Comparison of ENCODE assay signal across 29 cellular contexts in genomic region chr7:111863269-111863668, GRCh38.
"Had no signal": no experiment of that assay in that cellular context is flagged by ENCODE, and none has a peak within 500 bp of the region (broad histone marks: within the 10 kb centered on the region; RNA-seq: fewer than 3 reads in every experiment).

No MANE protein-coding gene starts in this region.

- H3K9me3 Mint-ChIP-seq: activated CD4-positive, alpha-beta memory T cell treated with anti-CD3 and anti-CD28 coated beads for 36 hours; activated CD4-positive, alpha-beta T cell treated with anti-CD3 and anti-CD28 coated beads, Interleukin-2, amount 10 ng/mL, durations not matched to agents 24 days and 14 days; activated T-helper 1 cell treated with anti-CD3 and anti-CD28 coated beads, Interleukin-12 subunit alpha, Interleukin-12 subunit beta, Interleukin-2, Interleukin-4 antibody, amounts not matched to agents 30 ng/mL and 10 ng/mL and 1 ng/mL, durations not matched to agents 14 hours and 24 hours and 36 hours had no signal

- ATAC-seq: activated CD4-positive, alpha-beta T cell treated with anti-CD3 and anti-CD28 coated beads for 36 hours; activated CD8-positive, alpha-beta memory T cell treated with anti-CD3 and anti-CD28 coated beads, Interleukin-2, amount 10 ng/mL, durations not matched to agents 7 days and 5 days; activated CD8-positive, alpha-beta T cell treated with anti-CD3 and anti-CD28 coated beads, Interleukin-2, amount 10 ng/mL, durations not matched to agents 7 days and 5 days; body of pancreas; effector memory CD8-positive, alpha-beta T cell; gastroesophageal sphincter had no signal

- H3K4me1 ChIP-seq: body of pancreas had no signal

- H3K27me3 Mint-ChIP-seq: activated CD4-positive, alpha-beta T cell treated with anti-CD3 and anti-CD28 coated beads for 36 hours; activated CD8-positive, alpha-beta memory T cell treated with anti-CD3 and anti-CD28 coated beads, Interleukin-2, amount 10 ng/mL, durations not matched to agents 7 days and 5 days had no signal

- H3K36me3 Mint-ChIP-seq: activated CD4-positive, alpha-beta memory T cell treated with anti-CD3 and anti-CD28 coated beads for 36 hours; activated CD8-positive, alpha-beta memory T cell treated with anti-CD3 and anti-CD28 coated beads, Interleukin-2, amount 10 ng/mL, durations not matched to agents 7 days and 5 days; activated naive CD8-positive, alpha-beta T cell had no signal

- H3K27me3 ChIP-seq: body of pancreas, esophagus squamous epithelium, gastroesophageal sphincter had no signal

- H3K27ac Mint-ChIP-seq: activated CD4-positive, alpha-beta memory T cell treated with anti-CD3 and anti-CD28 coated beads for 36 hours; activated CD4-positive, alpha-beta T cell treated with anti-CD3 and anti-CD28 coated beads for 36 hours; activated CD4-positive, alpha-beta T cell treated with anti-CD3 and anti-CD28 coated beads, Interleukin-2, amount 10 ng/mL, durations not matched to agents 24 days and 14 days; activated CD8-positive, alpha-beta memory T cell treated with anti-CD3 and anti-CD28 coated beads, Interleukin-2, amount 10 ng/mL, durations not matched to agents 7 days and 5 days; activated CD8-positive, alpha-beta T cell treated with anti-CD3 and anti-CD28 coated beads, Interleukin-2, amount 10 ng/mL, durations not matched to agents 7 days and 5 days; activated naive CD8-positive, alpha-beta T cell; activated T-helper 1 cell treated with anti-CD3 and anti-CD28 coated beads, Interleukin-12 subunit alpha, Interleukin-12 subunit beta, Interleukin-2, Interleukin-4 antibody, amounts not matched to agents 30 ng/mL and 10 ng/mL and 1 ng/mL, durations not matched to agents 14 hours and 24 hours and 36 hours; effector memory CD8-positive, alpha-beta T cell had no signal

- H3K4me1 Mint-ChIP-seq: activated CD4-positive, alpha-beta T cell treated with anti-CD3 and anti-CD28 coated beads for 36 hours had no signal

- H3K4me3 ChIP-seq: body of pancreas, esophagus squamous epithelium, gastroesophageal sphincter had no signal

- H3K27ac ChIP-seq: body of pancreas, esophagus squamous epithelium, gastroesophageal sphincter had no signal

- H3K4me3 Mint-ChIP-seq: activated CD4-positive, alpha-beta memory T cell treated with anti-CD3 and anti-CD28 coated beads for 36 hours; activated CD4-positive, alpha-beta T cell treated with anti-CD3 and anti-CD28 coated beads for 36 hours; activated CD4-positive, alpha-beta T cell treated with anti-CD3 and anti-CD28 coated beads, Interleukin-2, amount 10 ng/mL, durations not matched to agents 24 days and 14 days; activated CD8-positive, alpha-beta memory T cell treated with anti-CD3 and anti-CD28 coated beads, Interleukin-2, amount 10 ng/mL, durations not matched to agents 7 days and 5 days; activated CD8-positive, alpha-beta T cell treated with anti-CD3 and anti-CD28 coated beads, Interleukin-2, amount 10 ng/mL, durations not matched to agents 7 days and 5 days; activated naive CD8-positive, alpha-beta T cell; activated T-helper 1 cell treated with anti-CD3 and anti-CD28 coated beads, Interleukin-12 subunit alpha, Interleukin-12 subunit beta, Interleukin-2, Interleukin-4 antibody, amounts not matched to agents 30 ng/mL and 10 ng/mL and 1 ng/mL, durations not matched to agents 14 hours and 24 hours and 36 hours; effector memory CD8-positive, alpha-beta T cell had no signal

- H3K9me3 ChIP-seq: body of pancreas, esophagus squamous epithelium, gastroesophageal sphincter had no signal

- DNase-seq: activated CD4-positive, alpha-beta memory T cell treated with anti-CD3 and anti-CD28 coated beads for 36 hours; activated CD4-positive, alpha-beta T cell treated with anti-CD3 and anti-CD28 coated beads for 36 hours; activated CD4-positive, alpha-beta T cell treated with anti-CD3 and anti-CD28 coated beads, Interleukin-2, amount 10 ng/mL, durations not matched to agents 24 days and 14 days; activated CD4-positive, CD25-positive, alpha-beta regulatory T cell; activated CD4-positive, CD25-positive, alpha-beta regulatory T cell treated with anti-CD3 and anti-CD28 coated beads, Interleukin-2, amount 50 U/mL, for 72 hours; activated CD8-positive, alpha-beta memory T cell treated with anti-CD3 and anti-CD28 coated beads, Interleukin-2, amount 10 ng/mL, durations not matched to agents 7 days and 5 days; activated CD8-positive, alpha-beta memory T cell treated with anti-CD3 and anti-CD28 coated beads, Interleukin-2, amount 50 U/mL, for 4 hours; activated CD8-positive, alpha-beta T cell treated with anti-CD3 and anti-CD28 coated beads, Interleukin-2, amount 10 ng/mL, durations not matched to agents 7 days and 5 days; activated gamma-delta T cell treated with Interleukin-2 at 50 U/mL for 16 hours; activated naive CD4-positive, alpha-beta T cell treated with anti-CD3 and anti-CD28 coated beads, Interleukin-2, amount 50 U/mL, for 16 hours; activated naive CD4-positive, alpha-beta T cell treated with Interleukin-2 at 50 U/mL for 16 hours; activated T-cell treated with anti-CD3 and anti-CD28 coated beads, Interleukin-2, amount 50 U/mL, for 1 hour; activated T-cell treated with anti-CD3 and anti-CD28 coated beads, Interleukin-2, amount 50 U/mL, for 48 hours; amygdala; aorta; body of pancreas; central memory CD4-positive, alpha-beta T cell; cortex of kidney; dermis blood vessel endothelial cell; effector CD4-positive, alpha-beta T cell; effector memory CD8-positive, alpha-beta T cell; erythroblast; esophagus squamous epithelium; foreskin melanocyte; hippocampal formation; T-helper 2 cell had no signal
